1 cellular context compared by ENCODE assay signal in genomic region chr7:131108212-131108980, GRCh38.
TF ChIP-seq lines count a peak whose summit lies in the region.

No MANE protein-coding gene starts in this region.

TF ChIP-seq in K562, 482 proteins besides CTCF, POLR2A, EP300 and RAD21 (continued from another document):
- TF ChIP-seq, protein P1, sequence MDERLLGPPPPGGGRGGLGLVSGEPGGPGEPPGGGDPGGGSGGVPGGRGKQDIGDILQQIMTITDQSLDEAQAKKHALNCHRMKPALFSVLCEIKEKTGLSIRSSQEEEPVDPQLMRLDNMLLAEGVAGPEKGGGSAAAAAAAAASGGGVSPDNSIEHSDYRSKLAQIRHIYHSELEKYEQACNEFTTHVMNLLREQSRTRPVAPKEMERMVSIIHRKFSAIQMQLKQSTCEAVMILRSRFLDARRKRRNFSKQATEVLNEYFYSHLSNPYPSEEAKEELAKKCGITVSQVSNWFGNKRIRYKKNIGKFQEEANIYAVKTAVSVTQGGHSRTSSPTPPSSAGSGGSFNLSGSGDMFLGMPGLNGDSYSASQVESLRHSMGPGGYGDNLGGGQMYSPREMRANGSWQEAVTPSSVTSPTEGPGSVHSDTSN (CRISPR knock-in tag; IDR thresholded peaks at IDR 0.05; ENCODE audit: low read depth): no peak; the same call in 1 of the 2 replicates
- TF ChIP-seq, protein P1 (tag; conservative IDR thresholded peaks at IDR 0.05; ENCODE audit: low read depth): peak; percentile 47; the same call in 1 of the 2 replicates
- TF ChIP-seq, protein P2, sequence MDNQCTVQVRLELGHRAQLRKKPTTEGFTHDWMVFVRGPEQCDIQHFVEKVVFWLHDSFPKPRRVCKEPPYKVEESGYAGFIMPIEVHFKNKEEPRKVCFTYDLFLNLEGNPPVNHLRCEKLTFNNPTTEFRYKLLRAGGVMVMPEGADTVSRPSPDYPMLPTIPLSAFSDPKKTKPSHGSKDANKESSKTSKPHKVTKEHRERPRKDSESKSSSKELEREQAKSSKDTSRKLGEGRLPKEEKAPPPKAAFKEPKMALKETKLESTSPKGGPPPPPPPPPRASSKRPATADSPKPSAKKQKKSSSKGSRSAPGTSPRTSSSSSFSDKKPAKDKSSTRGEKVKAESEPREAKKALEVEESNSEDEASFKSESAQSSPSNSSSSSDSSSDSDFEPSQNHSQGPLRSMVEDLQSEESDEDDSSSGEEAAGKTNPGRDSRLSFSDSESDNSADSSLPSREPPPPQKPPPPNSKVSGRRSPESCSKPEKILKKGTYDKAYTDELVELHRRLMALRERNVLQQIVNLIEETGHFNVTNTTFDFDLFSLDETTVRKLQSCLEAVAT (IDR thresholded peaks at IDR 0.05): no peak
- TF ChIP-seq ZNF785 (CRISPR knock-in tag; IDR thresholded peaks at IDR 0.05) (no peak), SAFB2 (IDR thresholded peaks at IDR 0.05; ENCODE audit: borderline replicate concordance, low read depth, low read length, severe bottlenecking) (no peak), MAZ (CRISPR knock-in tag; conservative IDR thresholded peaks at IDR 0.05 in 1 of 2, IDR thresholded peaks at IDR 0.05 in 1 of 2) (no peak), ZNF121 (CRISPR knock-in tag; conservative IDR thresholded peaks at IDR 0.05) (no peak), CEBPB (tag; IDR thresholded peaks at IDR 0.05) (no peak), BRD9 (IDR thresholded peaks at IDR 0.05; ENCODE audit: low read depth, partially characterized antibody) (no peak), ZC3H11A (IDR thresholded peaks at IDR 0.05; ENCODE audit: low read depth, low read length) (no peak), ZNF699 (CRISPR knock-in tag; IDR thresholded peaks at IDR 0.05; ENCODE audit: insufficient replicate concordance) (no peak), ZNF133 (CRISPR knock-in tag; IDR thresholded peaks at IDR 0.05) (no peak), GABPA (tag; conservative IDR thresholded peaks at IDR 0.05; ENCODE audit: low read depth) (peak; percentile 20; the same call in 1 of the 2 replicates), POLR2G (IDR thresholded peaks at IDR 0.05; ENCODE audit: low read depth, low read length) (peak; percentile 60; the same call in 1 of the 2 replicates), SMAD4 (CRISPR knock-in tag; conservative IDR thresholded peaks at IDR 0.05) (no peak; the same call in 1 of the 2 replicates), HNRNPLL (IDR thresholded peaks at IDR 0.05; ENCODE audit: low read depth, low read length, poor library complexity, severe bottlenecking) (no peak), RAD51 (IDR thresholded peaks at IDR 0.05; ENCODE audit: borderline replicate concordance, low read depth) (peak; percentile 2; the same call in 1 of the 2 replicates), ETV5 (CRISPR knock-in tag; IDR thresholded peaks at IDR 0.05; ENCODE audit: low read depth) (peak; percentile 32; the same call in 1 of the 2 replicates), GTF2A2 (tag; IDR thresholded peaks at IDR 0.05) (no peak), POLR2AphosphoS5 (IDR thresholded peaks at IDR 0.05; ENCODE audit: control insufficient read depth, insufficient read depth, low read depth, low read length) (no peak), KLF13 (tag; IDR thresholded peaks at IDR 0.05; ENCODE audit: borderline replicate concordance, low read depth) (no peak), RUNX1 (IDR thresholded peaks at IDR 0.05; ENCODE audit: low read depth) (no peak)
- TF ChIP-seq, protein P3, sequence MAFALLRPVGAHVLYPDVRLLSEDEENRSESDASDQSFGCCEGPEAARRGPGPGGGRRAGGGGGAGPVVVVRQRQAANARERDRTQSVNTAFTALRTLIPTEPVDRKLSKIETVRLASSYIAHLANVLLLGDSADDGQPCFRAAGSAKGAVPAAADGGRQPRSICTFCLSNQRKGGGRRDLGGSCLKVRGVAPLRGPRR (CRISPR knock-in tag; IDR thresholded peaks at IDR 0.05): no peak
- TF ChIP-seq, protein P4, sequence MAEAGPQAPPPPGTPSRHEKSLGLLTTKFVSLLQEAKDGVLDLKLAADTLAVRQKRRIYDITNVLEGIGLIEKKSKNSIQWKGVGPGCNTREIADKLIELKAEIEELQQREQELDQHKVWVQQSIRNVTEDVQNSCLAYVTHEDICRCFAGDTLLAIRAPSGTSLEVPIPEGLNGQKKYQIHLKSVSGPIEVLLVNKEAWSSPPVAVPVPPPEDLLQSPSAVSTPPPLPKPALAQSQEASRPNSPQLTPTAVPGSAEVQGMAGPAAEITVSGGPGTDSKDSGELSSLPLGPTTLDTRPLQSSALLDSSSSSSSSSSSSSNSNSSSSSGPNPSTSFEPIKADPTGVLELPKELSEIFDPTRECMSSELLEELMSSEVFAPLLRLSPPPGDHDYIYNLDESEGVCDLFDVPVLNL (CRISPR knock-in tag; IDR thresholded peaks at IDR 0.05; ENCODE audit: low read depth): no peak
